Comparison of ENCODE assay signal across 9 cellular contexts in genomic region chr6:4637691-4638433, GRCh38.
DNase-seq lines count a peak whose midpoint lies in the region; ATAC-seq and TF ChIP-seq lines count a peak whose summit lies in the region.
"Had no signal": no experiment of that assay in that cellular context is flagged by ENCODE, and none has a peak within 500 bp of the region (broad histone marks: within the 10 kb centered on the region; RNA-seq: fewer than 3 reads in every experiment).

No MANE protein-coding gene starts in this region.

- no peaks in the 10 kb centered on the region for H3K4me1 Mint-ChIP-seq in activated T-helper 17 cell treated with anti-CD3 and anti-CD28 coated beads, Interleukin-2, amount 50 U/mL, for 72 hours
- H3K4me1 Mint-ChIP-seq: neural crest cell had no signal

- H3K4me1 ChIP-seq in testis = no peaks in the 10 kb centered on the region

- no peak for TF ChIP-seq POLR2A in testis (IDR thresholded peaks at IDR 0.05)

- no peaks in the 10 kb centered on the region for H3K9me3 Mint-ChIP-seq in activated T-helper 17 cell treated with anti-CD3 and anti-CD28 coated beads, Interleukin-2, amount 50 U/mL, for 72 hours
- H3K9me3 Mint-ChIP-seq: neural crest cell had no signal

- H3K36me3 ChIP-seq in testis (ENCODE audit: low read depth, missing control alignments) = no peaks in the 10 kb centered on the region

- TF ChIP-seq CTCF in testis (IDR thresholded peaks at IDR 0.05) = no peak

- no peak overlapping the region for H3K27ac ChIP-seq in testis

- H3K27me3 Mint-ChIP-seq in activated T-helper 17 cell treated with anti-CD3 and anti-CD28 coated beads, Interleukin-2, amount 50 U/mL, for 72 hours = peaks cover 19% of the 10 kb centered on the region

- H3K27me3 ChIP-seq in testis = no peaks in the 10 kb centered on the region

- H3K4me3 ChIP-seq in skeletal muscle cell (ENCODE audit: low read depth, low read length) (no peak overlapping the region), testis (no peak overlapping the region)

- intact Hi-C loops in testis (cut with DNase I; ENCODE audit: low total_unique reads) = no loop called here

- WGBS in testis, 2 donors = 91 to 94% methylated on average over 5 of the region's 5 CpGs

- no peaks in the 10 kb centered on the region for H3K36me3 Mint-ChIP-seq in activated T-helper 17 cell treated with anti-CD3 and anti-CD28 coated beads, Interleukin-2, amount 50 U/mL, for 72 hours (ENCODE audit: low read depth)

- peak overlapping the region; percentile 31 for H3K27ac Mint-ChIP-seq in activated T-helper 17 cell treated with anti-CD3 and anti-CD28 coated beads, Interleukin-2, amount 50 U/mL, for 72 hours

- ATAC-seq in GM18498 (IDR thresholded peaks at IDR 0.05; ENCODE audit: unreplicated experiment) = peak; percentile 76
- peak; percentile 98 for ATAC-seq in HG02884 (IDR thresholded peaks at IDR 0.05; ENCODE audit: unreplicated experiment)
- peak; percentile 99 for ATAC-seq in activated T-helper 17 cell treated with anti-CD3 and anti-CD28 coated beads, Interleukin-2, amount 50 U/mL, for 72 hours (replicated peaks)
- ATAC-seq in HG03025 (IDR thresholded peaks at IDR 0.05; ENCODE audit: low FRiP score, unreplicated experiment) = no peak

- H3K4me3 Mint-ChIP-seq in activated T-helper 17 cell treated with anti-CD3 and anti-CD28 coated beads, Interleukin-2, amount 50 U/mL, for 72 hours = peak overlapping the region; percentile 3
- H3K4me3 Mint-ChIP-seq: neural crest cell had no signal

- no peaks in the 10 kb centered on the region for H3K9me3 ChIP-seq in testis

- DNase-seq in skeletal muscle cell (ENCODE audit: low read depth) = peak; percentile 49
- no peak for DNase-seq in epidermal melanocyte (ENCODE audit: insufficient read length, low spot score)
- no peak for DNase-seq in cerebellar cortex (ENCODE audit: low spot score)
- DNase-seq in testis = no peak
